ENCODE assay signal across 1 cellular context in the genomic region with DNA sequence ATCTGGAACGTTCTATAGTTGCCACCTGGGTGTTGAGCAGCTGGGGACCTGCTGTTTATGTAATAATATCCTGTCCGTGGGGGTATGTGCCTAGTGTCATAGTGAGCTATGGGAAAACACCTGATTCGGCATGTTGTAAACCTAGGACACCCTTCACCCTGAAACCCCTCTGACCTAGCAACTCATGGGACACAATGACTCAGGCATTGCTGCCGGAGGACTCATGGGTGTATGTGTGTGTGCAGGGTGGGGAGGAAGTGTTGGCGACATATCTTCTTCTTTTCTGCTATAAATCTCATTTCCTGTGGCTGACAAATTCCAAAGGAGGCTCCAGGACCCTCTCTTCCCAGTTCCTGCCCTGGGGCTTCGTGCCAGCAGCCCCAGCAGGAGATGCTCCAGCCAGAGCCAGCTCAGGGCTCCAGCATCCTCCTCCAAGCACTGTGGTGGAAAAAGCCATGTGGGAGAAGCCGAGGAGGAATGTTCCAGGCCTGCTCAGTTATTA.
TF ChIP-seq lines count a peak whose summit lies in the region.

No MANE protein-coding gene starts in this region.

TF ChIP-seq in SK-N-SH treated with all-trans-retinoic acid at 6 μM for 48 hours, 23 proteins besides CTCF, POLR2A, EP300 and RAD21 (continued from another document):
- TF ChIP-seq CSRNP3 (CRISPR knock-in tag; IDR thresholded peaks at IDR 0.05) (no peak), TOX (CRISPR knock-in tag; IDR thresholded peaks at IDR 0.05; ENCODE audit: borderline replicate concordance) (no peak), SNAI2 (CRISPR knock-in tag; IDR thresholded peaks at IDR 0.05) (no peak), TCF4 (CRISPR knock-in tag; IDR thresholded peaks at IDR 0.05; ENCODE audit: borderline replicate concordance) (no peak), ARNTL (CRISPR knock-in tag; IDR thresholded peaks at IDR 0.05; ENCODE audit: borderline replicate concordance, low read depth) (no peak), PATZ1 (CRISPR knock-in tag; IDR thresholded peaks at IDR 0.05; ENCODE audit: borderline replicate concordance) (no peak), ISL1 (CRISPR knock-in tag; IDR thresholded peaks at IDR 0.05) (no peak), ZC3H10 (CRISPR knock-in tag; IDR thresholded peaks at IDR 0.05) (no peak), PPARA (CRISPR knock-in tag; IDR thresholded peaks at IDR 0.05; ENCODE audit: borderline replicate concordance) (no peak)
TF ChIP-seq in SK-N-SH treated with all-trans-retinoic acid at 6 μM for 48 hours: peak in this region for 0.
